ENCODE assay signal across 1 cellular context in the genomic region with DNA sequence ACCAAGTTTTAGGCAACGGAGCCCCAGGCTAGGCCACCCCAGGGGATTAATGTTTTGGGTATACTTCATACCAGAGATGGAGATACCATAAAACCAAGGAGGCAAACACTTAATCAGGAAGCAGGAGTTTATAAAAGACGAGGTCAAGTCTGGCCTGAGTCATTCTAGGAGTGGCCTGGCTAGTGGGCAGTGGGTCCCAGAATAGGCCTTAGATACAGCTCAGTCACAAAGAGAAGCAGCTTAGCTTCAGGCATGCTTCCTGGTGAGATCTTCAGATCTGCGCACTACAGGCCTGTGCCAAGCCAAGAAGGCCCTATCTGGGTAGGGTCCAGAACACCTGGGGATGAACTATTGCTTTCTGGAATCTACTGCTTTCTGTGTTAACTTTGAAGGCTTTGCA.
TF ChIP-seq lines count a peak whose summit lies in the region.

No MANE protein-coding gene starts in this region.

TF ChIP-seq in HepG2, 621 proteins besides CTCF, POLR2A, EP300 and RAD21 (continued from another document):
- no peak for TF ChIP-seq ZNF616 (CRISPR knock-in tag; IDR thresholded peaks at IDR 0.05; ENCODE audit: low read depth)
- TF ChIP-seq ZNF207 (IDR thresholded peaks at IDR 0.05; ENCODE audit: borderline replicate concordance): no peak
- TF ChIP-seq THAP11 (CRISPR knock-in tag; IDR thresholded peaks at IDR 0.05): no peak
- TF ChIP-seq, protein P1, sequence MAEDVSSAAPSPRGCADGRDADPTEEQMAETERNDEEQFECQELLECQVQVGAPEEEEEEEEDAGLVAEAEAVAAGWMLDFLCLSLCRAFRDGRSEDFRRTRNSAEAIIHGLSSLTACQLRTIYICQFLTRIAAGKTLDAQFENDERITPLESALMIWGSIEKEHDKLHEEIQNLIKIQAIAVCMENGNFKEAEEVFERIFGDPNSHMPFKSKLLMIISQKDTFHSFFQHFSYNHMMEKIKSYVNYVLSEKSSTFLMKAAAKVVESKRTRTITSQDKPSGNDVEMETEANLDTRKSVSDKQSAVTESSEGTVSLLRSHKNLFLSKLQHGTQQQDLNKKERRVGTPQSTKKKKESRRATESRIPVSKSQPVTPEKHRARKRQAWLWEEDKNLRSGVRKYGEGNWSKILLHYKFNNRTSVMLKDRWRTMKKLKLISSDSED (CRISPR knock-in tag; IDR thresholded peaks at IDR 0.05): no peak
- no peak for TF ChIP-seq ZFY (CRISPR knock-in tag; IDR thresholded peaks at IDR 0.05)
- TF ChIP-seq THYN1 (CRISPR knock-in tag; IDR thresholded peaks at IDR 0.05; ENCODE audit: borderline replicate concordance, low read depth): no peak
- no peak for TF ChIP-seq ZNF746 (CRISPR knock-in tag; IDR thresholded peaks at IDR 0.05)
- no peak for TF ChIP-seq ZNF777 (CRISPR knock-in tag; IDR thresholded peaks at IDR 0.05)
- no peak for TF ChIP-seq TOE1 (CRISPR knock-in tag; IDR thresholded peaks at IDR 0.05)
- no peak for TF ChIP-seq HNRNPLL (IDR thresholded peaks at IDR 0.05; ENCODE audit: low read depth, low read length, poor library complexity, severe bottlenecking)
- no peak for TF ChIP-seq ZNF160 (CRISPR knock-in tag; IDR thresholded peaks at IDR 0.05)
- no peak for TF ChIP-seq FOXA1 (IDR thresholded peaks at IDR 0.05)
- no peak for TF ChIP-seq FOXA1 (CRISPR knock-in tag; IDR thresholded peaks at IDR 0.05)
- TF ChIP-seq SRSF9 (IDR thresholded peaks at IDR 0.05; ENCODE audit: borderline replicate concordance, insufficient read depth, low read depth, low read length, poor library complexity, severe bottlenecking): no peak
- TF ChIP-seq JUN (CRISPR knock-in tag; IDR thresholded peaks at IDR 0.05): no peak
